In the genomic region with DNA sequence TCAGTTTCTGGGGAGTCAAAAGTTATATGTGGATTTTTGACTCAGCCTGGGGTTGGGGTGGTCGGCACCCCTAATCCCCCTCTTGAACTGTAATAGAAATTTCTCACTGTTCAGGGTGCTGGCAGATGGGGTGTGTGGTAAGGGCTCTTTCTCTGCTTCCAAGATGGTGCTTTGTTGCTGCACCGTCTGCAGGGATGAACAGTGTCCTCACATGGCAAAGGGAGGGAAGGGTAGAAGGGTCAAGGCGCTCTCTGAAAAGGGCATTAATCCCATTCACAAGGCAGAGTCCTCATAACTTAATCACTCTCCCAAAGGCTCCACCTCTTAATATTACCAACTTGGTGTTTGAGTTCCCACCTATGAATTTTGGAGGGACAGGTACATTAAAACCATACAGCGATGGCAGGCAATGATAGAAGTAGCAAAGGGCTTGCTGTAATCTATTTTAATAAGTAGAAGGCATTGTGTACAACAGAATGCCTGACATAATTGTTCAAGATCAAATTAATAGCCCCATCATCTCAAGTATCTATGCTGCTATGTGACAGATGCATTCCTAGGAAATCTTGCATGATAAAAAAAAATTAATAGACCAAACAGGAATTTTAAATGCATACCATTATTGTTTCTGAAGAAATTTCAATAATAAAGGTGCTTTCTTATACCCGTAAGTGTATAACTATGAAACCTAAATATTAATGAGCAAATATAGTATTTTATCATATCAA, we compare ENCODE assay signal across 1 cellular context.
TF ChIP-seq lines count a peak whose summit lies in the region.

No MANE protein-coding gene starts in this region.

TF ChIP-seq in HepG2, 621 proteins besides CTCF, POLR2A, EP300 and RAD21 (continued from another document):
- TF ChIP-seq, protein P1, sequence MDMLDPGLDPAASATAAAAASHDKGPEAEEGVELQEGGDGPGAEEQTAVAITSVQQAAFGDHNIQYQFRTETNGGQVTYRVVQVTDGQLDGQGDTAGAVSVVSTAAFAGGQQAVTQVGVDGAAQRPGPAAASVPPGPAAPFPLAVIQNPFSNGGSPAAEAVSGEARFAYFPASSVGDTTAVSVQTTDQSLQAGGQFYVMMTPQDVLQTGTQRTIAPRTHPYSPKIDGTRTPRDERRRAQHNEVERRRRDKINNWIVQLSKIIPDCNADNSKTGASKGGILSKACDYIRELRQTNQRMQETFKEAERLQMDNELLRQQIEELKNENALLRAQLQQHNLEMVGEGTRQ (IDR thresholded peaks at IDR 0.05; ENCODE audit: low read depth, low read length), result no peak
- TF ChIP-seq, protein P1 (CRISPR knock-in tag; IDR thresholded peaks at IDR 0.05; ENCODE audit: borderline replicate concordance), result no peak
- TF ChIP-seq ATF1 (CRISPR knock-in tag; IDR thresholded peaks at IDR 0.05), result no peak
- TF ChIP-seq ZNF136 (CRISPR knock-in tag; IDR thresholded peaks at IDR 0.05; ENCODE audit: low read depth), result no peak
- TF ChIP-seq, protein P2, sequence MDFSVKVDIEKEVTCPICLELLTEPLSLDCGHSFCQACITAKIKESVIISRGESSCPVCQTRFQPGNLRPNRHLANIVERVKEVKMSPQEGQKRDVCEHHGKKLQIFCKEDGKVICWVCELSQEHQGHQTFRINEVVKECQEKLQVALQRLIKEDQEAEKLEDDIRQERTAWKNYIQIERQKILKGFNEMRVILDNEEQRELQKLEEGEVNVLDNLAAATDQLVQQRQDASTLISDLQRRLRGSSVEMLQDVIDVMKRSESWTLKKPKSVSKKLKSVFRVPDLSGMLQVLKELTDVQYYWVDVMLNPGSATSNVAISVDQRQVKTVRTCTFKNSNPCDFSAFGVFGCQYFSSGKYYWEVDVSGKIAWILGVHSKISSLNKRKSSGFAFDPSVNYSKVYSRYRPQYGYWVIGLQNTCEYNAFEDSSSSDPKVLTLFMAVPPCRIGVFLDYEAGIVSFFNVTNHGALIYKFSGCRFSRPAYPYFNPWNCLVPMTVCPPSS (IDR thresholded peaks at IDR 0.05), result no peak
- TF ChIP-seq ZNF674 (CRISPR knock-in tag; IDR thresholded peaks at IDR 0.05; ENCODE audit: low read depth), result no peak
- TF ChIP-seq MAFK (conservative IDR thresholded peaks at IDR 0.05 in 1 of 2, IDR thresholded peaks at IDR 0.05 in 1 of 2; ENCODE audit: low read length in 2 of 2), result no peak
- TF ChIP-seq, protein P3, sequence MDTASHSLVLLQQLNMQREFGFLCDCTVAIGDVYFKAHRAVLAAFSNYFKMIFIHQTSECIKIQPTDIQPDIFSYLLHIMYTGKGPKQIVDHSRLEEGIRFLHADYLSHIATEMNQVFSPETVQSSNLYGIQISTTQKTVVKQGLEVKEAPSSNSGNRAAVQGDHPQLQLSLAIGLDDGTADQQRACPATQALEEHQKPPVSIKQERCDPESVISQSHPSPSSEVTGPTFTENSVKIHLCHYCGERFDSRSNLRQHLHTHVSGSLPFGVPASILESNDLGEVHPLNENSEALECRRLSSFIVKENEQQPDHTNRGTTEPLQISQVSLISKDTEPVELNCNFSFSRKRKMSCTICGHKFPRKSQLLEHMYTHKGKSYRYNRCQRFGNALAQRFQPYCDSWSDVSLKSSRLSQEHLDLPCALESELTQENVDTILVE (CRISPR knock-in tag; IDR thresholded peaks at IDR 0.05), result no peak
